In genomic region chr4:148184922-148185321, GRCh38 we compare ENCODE assay signal across 23 cellular contexts.
DNase-seq lines count a peak whose midpoint lies in the region; ATAC-seq, FAIRE-seq and TF ChIP-seq lines count a peak whose summit lies in the region.
"Had no signal": no experiment of that assay in that cellular context is flagged by ENCODE, and none has a peak within 500 bp of the region (broad histone marks: within the 10 kb centered on the region; RNA-seq: fewer than 3 reads in every experiment).

No MANE protein-coding gene starts in this region.

- H3K4me1 Mint-ChIP-seq in activated CD8-positive, alpha-beta T cell treated with anti-CD3 and anti-CD28 coated beads for 36 hours (ENCODE audit: low read depth): peaks cover 13% of the 10 kb centered on the region
- no peaks in the 10 kb centered on the region for H3K4me1 Mint-ChIP-seq in activated CD8-positive, alpha-beta T cell treated with anti-CD3 and anti-CD28 coated beads, Interleukin-2, amount 10 ng/mL, durations not matched to agents 7 days and 5 days (ENCODE audit: low read depth)
- peaks cover 9% of the 10 kb centered on the region for H3K4me1 Mint-ChIP-seq in nephron progenitor cell
- H3K4me1 Mint-ChIP-seq: B cell had no signal

- no peak for TF ChIP-seq CTCF in activated CD8-positive, alpha-beta T cell treated with anti-CD3 and anti-CD28 coated beads for 36 hours (IDR thresholded peaks at IDR 0.05)
- TF ChIP-seq CTCF in bronchial epithelial cell (IDR thresholded peaks at IDR 0.05; ENCODE audit: insufficient read depth, low read length, severe bottlenecking): no peak
- no peak for TF ChIP-seq CTCF in nephron progenitor cell (IDR thresholded peaks at IDR 0.05)
- no peak for TF ChIP-seq CTCF in spleen (IDR thresholded peaks at IDR 0.05 in 8 of 11, conservative IDR thresholded peaks at IDR 0.05 in 3 of 11)

- H3K9me3 Mint-ChIP-seq in activated CD8-positive, alpha-beta T cell treated with anti-CD3 and anti-CD28 coated beads for 36 hours: peaks cover 7% of the 10 kb centered on the region
- H3K9me3 Mint-ChIP-seq in activated CD8-positive, alpha-beta T cell treated with anti-CD3 and anti-CD28 coated beads, Interleukin-2, amount 10 ng/mL, durations not matched to agents 7 days and 5 days (ENCODE audit: insufficient read depth): no peaks in the 10 kb centered on the region
- peaks cover 13% of the 10 kb centered on the region for H3K9me3 Mint-ChIP-seq in nephron progenitor cell
- H3K9me3 Mint-ChIP-seq: GM23338, HFFc6 had no signal

- no peak overlapping the region for H3K4me3 Mint-ChIP-seq in activated CD8-positive, alpha-beta T cell treated with anti-CD3 and anti-CD28 coated beads for 36 hours
- H3K4me3 Mint-ChIP-seq in activated CD8-positive, alpha-beta T cell treated with anti-CD3 and anti-CD28 coated beads, Interleukin-2, amount 10 ng/mL, durations not matched to agents 7 days and 5 days: no peak overlapping the region
- H3K4me3 Mint-ChIP-seq in nephron progenitor cell: no peak overlapping the region
- H3K4me3 Mint-ChIP-seq: B cell; CD4-positive, CD25-positive, alpha-beta regulatory T cell; CD8-positive, alpha-beta memory T cell; GM23338; HFFc6 had no signal

- H3K4me3 ChIP-seq in bronchial epithelial cell (ENCODE audit: low read depth, low read length) (no peak overlapping the region), spleen (no peak overlapping the region)
- H3K4me3 ChIP-seq: BLaER1, GM12878, GM23338, HAP-1 had no signal

- peak; percentile 37 for ATAC-seq in activated CD8-positive, alpha-beta T cell treated with anti-CD3 and anti-CD28 coated beads for 36 hours
- no peak for ATAC-seq in activated CD8-positive, alpha-beta T cell treated with anti-CD3 and anti-CD28 coated beads, Interleukin-2, amount 10 ng/mL, durations not matched to agents 7 days and 5 days
- no peak for ATAC-seq in GM18870 (IDR thresholded peaks at IDR 0.05; ENCODE audit: unreplicated experiment)
- ATAC-seq: GM12878, GM23338 had no signal

- peaks cover 0 to 11% (median 4%) of the 10 kb centered on the region in 8 donors for H3K9me3 ChIP-seq in spleen
- H3K9me3 ChIP-seq: BLaER1, HAP-1 had no signal

- DNase-seq in activated CD8-positive, alpha-beta T cell treated with anti-CD3 and anti-CD28 coated beads for 36 hours: peak; percentile 6
- no peak for DNase-seq in activated CD8-positive, alpha-beta T cell treated with anti-CD3 and anti-CD28 coated beads, Interleukin-2, amount 10 ng/mL, durations not matched to agents 7 days and 5 days
- DNase-seq in bronchial epithelial cell (ENCODE audit: low read depth) (no peak), nephron progenitor cell (no peak), spleen (no peak)
- DNase-seq: CD4-positive, CD25-positive, alpha-beta regulatory T cell; CD8-positive, alpha-beta memory T cell; DMS 273 treated with DMSO at 0.1 percent for 48 hours; DMS79; EL; GDM1; HFFc6 had no signal

- CTCF ChIA-PET in activated CD8-positive, alpha-beta T cell treated with anti-CD3 and anti-CD28 coated beads for 36 hours (lab: Charles Lee): interaction anchor here (1.7 kb wide), 1 partner anchor 9 kb away, joined by 4 read pairs; no protein-coding TSS in a partner anchor
- CTCF ChIA-PET in activated CD8-positive, alpha-beta T cell treated with anti-CD3 and anti-CD28 coated beads, Interleukin-2, amount 10 ng/mL, durations not matched to agents 7 days and 5 days (lab: Charles Lee): no interaction called here

- no peaks in the 10 kb centered on the region for H3K27me3 Mint-ChIP-seq in activated CD8-positive, alpha-beta T cell treated with anti-CD3 and anti-CD28 coated beads for 36 hours
- no peaks in the 10 kb centered on the region for H3K27me3 Mint-ChIP-seq in activated CD8-positive, alpha-beta T cell treated with anti-CD3 and anti-CD28 coated beads, Interleukin-2, amount 10 ng/mL, durations not matched to agents 7 days and 5 days (ENCODE audit: low read depth)
- H3K27me3 Mint-ChIP-seq in nephron progenitor cell (ENCODE audit: low read depth, poor library complexity): no peaks in the 10 kb centered on the region
- H3K27me3 Mint-ChIP-seq: B cell; CD4-positive, CD25-positive, alpha-beta regulatory T cell; CD8-positive, alpha-beta memory T cell had no signal

- H3K36me3 Mint-ChIP-seq in activated CD8-positive, alpha-beta T cell treated with anti-CD3 and anti-CD28 coated beads for 36 hours (ENCODE audit: low read depth): peaks cover 8% of the 10 kb centered on the region
- no peaks in the 10 kb centered on the region for H3K36me3 Mint-ChIP-seq in activated CD8-positive, alpha-beta T cell treated with anti-CD3 and anti-CD28 coated beads, Interleukin-2, amount 10 ng/mL, durations not matched to agents 7 days and 5 days (ENCODE audit: low read depth)
- H3K36me3 Mint-ChIP-seq in nephron progenitor cell (ENCODE audit: low read depth): peaks cover 4% of the 10 kb centered on the region

- no peak overlapping the region for H3K27ac Mint-ChIP-seq in activated CD8-positive, alpha-beta T cell treated with anti-CD3 and anti-CD28 coated beads for 36 hours
- no peak overlapping the region for H3K27ac Mint-ChIP-seq in activated CD8-positive, alpha-beta T cell treated with anti-CD3 and anti-CD28 coated beads, Interleukin-2, amount 10 ng/mL, durations not matched to agents 7 days and 5 days
- H3K27ac Mint-ChIP-seq in nephron progenitor cell: peak overlapping the region; percentile 10
- H3K27ac Mint-ChIP-seq: B cell; CD4-positive, CD25-positive, alpha-beta regulatory T cell; GM23338; HFFc6 had no signal

- H3K27me3 ChIP-seq in bronchial epithelial cell (ENCODE audit: control insufficient read depth, insufficient read depth, low read length) (no peaks in the 10 kb centered on the region), spleen (replicated peaks in 1 of 7) (no peaks in the 10 kb centered on the region)
- H3K27me3 ChIP-seq: BLaER1 had no signal

- H3K4me1 ChIP-seq in spleen: no peaks in the 10 kb centered on the region
- H3K4me1 ChIP-seq: HAP-1 had no signal

- H3K36me3 ChIP-seq in bronchial epithelial cell (ENCODE audit: control insufficient read depth, insufficient read depth, low read length) (no peaks in the 10 kb centered on the region), spleen (peaks cover 0 to 5% (median 0%) of the 10 kb centered on the region in 6 donors)
- H3K36me3 ChIP-seq: BLaER1, HAP-1 had no signal

- intact Hi-C loops in activated CD8-positive, alpha-beta T cell treated with anti-CD3 and anti-CD28 coated beads for 36 hours (cut with micrococcal nuclease): no loop called here
- intact Hi-C loops in spleen (cut with DNase I; ENCODE audit: low total_unique reads): no loop called here

- no peak for TF ChIP-seq POLR2A in spleen (IDR thresholded peaks at IDR 0.05)

- WGBS in spleen, 5 donors: 91 to 98% (median 94%) methylated on average over 4 of the region's 4 CpGs

- FAIRE-seq in bronchial epithelial cell (lab: Jason Lieb, UNC): peak; percentile 13
- FAIRE-seq: A204.1, D721Med, GM12878, H54 had no signal

- no peak overlapping the region for H3K27ac ChIP-seq in spleen
- H3K27ac ChIP-seq: 22Rv1, BLaER1, C4-2B had no signal

- POLR2A ChIA-PET in activated CD8-positive, alpha-beta T cell treated with anti-CD3 and anti-CD28 coated beads for 36 hours (lab: Charles Lee): no interaction called here
- POLR2A ChIA-PET in activated CD8-positive, alpha-beta T cell treated with anti-CD3 and anti-CD28 coated beads, Interleukin-2, amount 10 ng/mL, durations not matched to agents 7 days and 5 days (lab: Charles Lee): no interaction called here
